19 cellular contexts compared by ENCODE assay signal in genomic region chr5:149839761-149840160, GRCh38.
DNase-seq lines count a peak whose midpoint lies in the region; ATAC-seq and TF ChIP-seq lines count a peak whose summit lies in the region.
"Had no signal": no experiment of that assay in that cellular context is flagged by ENCODE, and none has a peak within 500 bp of the region (broad histone marks: within the 10 kb centered on the region; RNA-seq: fewer than 3 reads in every experiment).

No MANE protein-coding gene starts in this region.

- no CpG with 5 or more reads among the region's 16 CpGs for WGBS in trophoblast cell (ENCODE audit: extremely low coverage, insufficient coverage, insufficient read length)

- H2BK5ac ChIP-seq in trophoblast cell (ENCODE audit: low read depth, low read length, poor library complexity) = no peak overlapping the region

- H3K79me2 ChIP-seq in trophoblast cell (ENCODE audit: control insufficient read depth, insufficient read depth, low read length, poor library complexity) = no peaks in the 10 kb centered on the region

- H4K8ac ChIP-seq in trophoblast cell (ENCODE audit: low read depth, low read length) = no peak overlapping the region

- H3K79me1 ChIP-seq in trophoblast cell (ENCODE audit: low read length) = no peaks in the 10 kb centered on the region

- H4K91ac ChIP-seq in trophoblast cell (ENCODE audit: low read depth, low read length) = no peak overlapping the region

- no peak overlapping the region for H2BK12ac ChIP-seq in trophoblast cell (ENCODE audit: low read length)

- no peak overlapping the region for H3K18ac ChIP-seq in trophoblast cell (ENCODE audit: low read length)

- no peaks in the 10 kb centered on the region for H3K36me3 ChIP-seq in RWPE2 (ENCODE audit: low read depth)
- no peaks in the 10 kb centered on the region for H3K36me3 ChIP-seq in trophoblast cell (ENCODE audit: control insufficient read depth in 1 of 2, insufficient read depth in 2 of 2, low read length in 2 of 2)
- H3K36me3 ChIP-seq: SJSA1 had no signal

- H3K27me3 ChIP-seq in RWPE2 (ENCODE audit: insufficient read depth, poor library complexity, severe bottlenecking) = no peaks in the 10 kb centered on the region
- no peaks in the 10 kb centered on the region for H3K27me3 ChIP-seq in trophoblast cell (ENCODE audit: insufficient read depth, low read length)
- H3K27me3 ChIP-seq: esophagus squamous epithelium, SJSA1 had no signal

- no peak overlapping the region for H2BK120ac ChIP-seq in trophoblast cell (ENCODE audit: insufficient read depth, low read length, poor library complexity)

- no peak for ATAC-seq in RWPE2 (ENCODE audit: low read depth)
- ATAC-seq: activated CD4-positive, alpha-beta T cell treated with anti-CD3 and anti-CD28 coated beads for 36 hours; left lobe of liver; natural killer cell treated with Interleukin-12 subunit alpha and Interleukin-12 subunit beta and Interleukin-15 and Interleukin-18, amount 100 ng/mL, for 72 hours had no signal

- H3K4me3 Mint-ChIP-seq in neural crest cell = no peak overlapping the region
- H3K4me3 Mint-ChIP-seq: activated CD4-positive, alpha-beta T cell treated with anti-CD3 and anti-CD28 coated beads for 36 hours; natural killer cell treated with Interleukin-12 subunit alpha and Interleukin-12 subunit beta and Interleukin-15 and Interleukin-18, amount 100 ng/mL, for 72 hours had no signal

- H3K4me3 ChIP-seq in AG10803 (ENCODE audit: low read length) (no peak overlapping the region), RWPE2 (ENCODE audit: severe bottlenecking) (no peak overlapping the region), fibroblast of pulmonary artery (replicated peaks; ENCODE audit: low read depth, low read length) (no peak overlapping the region), trophoblast cell (ENCODE audit: low read depth, low read length) (no peak overlapping the region)
- H3K4me3 ChIP-seq: esophagus squamous epithelium, SJSA1 had no signal

- no peaks in the 10 kb centered on the region for H3K27me3 Mint-ChIP-seq in neural crest cell (ENCODE audit: low read depth)
- H3K27me3 Mint-ChIP-seq: activated CD4-positive, alpha-beta T cell treated with anti-CD3 and anti-CD28 coated beads for 36 hours; natural killer cell treated with Interleukin-12 subunit alpha and Interleukin-12 subunit beta and Interleukin-15 and Interleukin-18, amount 100 ng/mL, for 72 hours had no signal

- no peak overlapping the region for H3K9ac ChIP-seq in trophoblast cell (ENCODE audit: low read length)

- DNase-seq in AG10803 (ENCODE audit: low read depth) (peak; percentile 6), RWPE2 (ENCODE audit: low spot score) (no peak), fibroblast of pulmonary artery (ENCODE audit: low read depth) (peak; percentile 27), neural crest cell (ENCODE audit: low read depth, low spot score) (no peak), NCI-H1417 treated with DMSO at 0.1 percent for 48 hours (lab: John Stamatoyannopoulos, UW) (no peak), NK-92 (lab: John Stamatoyannopoulos, UW; ENCODE audit: unreplicated experiment) (no peak), trophoblast cell (no peak), AG08396 (ENCODE audit: low spot score) (no peak)
- DNase-seq: activated CD4-positive, alpha-beta T cell treated with anti-CD3 and anti-CD28 coated beads for 36 hours; activated CD8-positive, alpha-beta memory T cell treated with anti-CD3 and anti-CD28 coated beads, Interleukin-2, amount 50 U/mL, for 4 hours; activated naive CD4-positive, alpha-beta T cell; esophagus squamous epithelium; GDM1; NCI-H1694 treated with DMSO at 0.1 percent for 48 hours; NCI-H345; substantia nigra had no signal

- no peaks in the 10 kb centered on the region for H3K36me3 Mint-ChIP-seq in neural crest cell (ENCODE audit: low read depth)
- H3K36me3 Mint-ChIP-seq: natural killer cell treated with Interleukin-12 subunit alpha and Interleukin-12 subunit beta and Interleukin-15 and Interleukin-18, amount 100 ng/mL, for 72 hours had no signal

- H3K4me2 ChIP-seq in trophoblast cell (ENCODE audit: low read length) = no peak overlapping the region

- peak overlapping the region; percentile 90 for H3K27ac Mint-ChIP-seq in neural crest cell (ENCODE audit: unreplicated experiment)
- H3K27ac Mint-ChIP-seq: activated CD4-positive, alpha-beta T cell treated with anti-CD3 and anti-CD28 coated beads for 36 hours; natural killer cell treated with Interleukin-12 subunit alpha and Interleukin-12 subunit beta and Interleukin-15 and Interleukin-18, amount 100 ng/mL, for 72 hours had no signal

- peaks cover 25% of the 10 kb centered on the region for H3K4me1 Mint-ChIP-seq in neural crest cell
- H3K4me1 Mint-ChIP-seq: activated CD4-positive, alpha-beta T cell treated with anti-CD3 and anti-CD28 coated beads for 36 hours had no signal

- no peak overlapping the region for H2AK5ac ChIP-seq in trophoblast cell (ENCODE audit: low read length)

- H2AFZ ChIP-seq in trophoblast cell (ENCODE audit: insufficient read depth, low read length, poor library complexity) = no peak overlapping the region

- peaks cover 9% of the 10 kb centered on the region for H3K4me1 ChIP-seq in RWPE2 (ENCODE audit: insufficient read depth, poor library complexity, severe bottlenecking)
- H3K4me1 ChIP-seq in trophoblast cell (ENCODE audit: control insufficient read depth in 1 of 2, insufficient read depth in 2 of 2, low read length in 2 of 2) = no peaks in the 10 kb centered on the region

- no peaks in the 10 kb centered on the region for H3K9me3 ChIP-seq in RWPE2 (ENCODE audit: severe bottlenecking)
- H3K9me3 ChIP-seq in trophoblast cell (ENCODE audit: insufficient read depth, low read depth, low read length) = peaks cover 2% of the 10 kb centered on the region
- H3K9me3 ChIP-seq: esophagus squamous epithelium, SJSA1 had no signal

- TF ChIP-seq CTCF in AG10803 (conservative IDR thresholded peaks at IDR 0.05; ENCODE audit: low read length) (no peak), RWPE2 (IDR thresholded peaks at IDR 0.05; ENCODE audit: poor library complexity, severe bottlenecking) (no peak), fibroblast of pulmonary artery (IDR thresholded peaks at IDR 0.05; ENCODE audit: low read length, missing control alignments) (no peak), neural crest cell (conservative IDR thresholded peaks at IDR 0.05) (no peak)

- no peak overlapping the region for H3K23ac ChIP-seq in trophoblast cell (ENCODE audit: low read length)

- H4K12ac ChIP-seq in trophoblast cell (ENCODE audit: low read depth, low read length) = no peak overlapping the region

- no peaks in the 10 kb centered on the region for H3K9me3 Mint-ChIP-seq in neural crest cell
- H3K9me3 Mint-ChIP-seq: natural killer cell treated with Interleukin-12 subunit alpha and Interleukin-12 subunit beta and Interleukin-15 and Interleukin-18, amount 100 ng/mL, for 72 hours had no signal

- H3K27ac ChIP-seq in RWPE2 (ENCODE audit: poor library complexity, severe bottlenecking) (peak overlapping the region; percentile 25), trophoblast cell (ENCODE audit: low read depth, low read length) (no peak overlapping the region)
- H3K27ac ChIP-seq: SJSA1 had no signal

- H3K4ac ChIP-seq in trophoblast cell (ENCODE audit: low read depth, low read length) = no peak overlapping the region

- no peak overlapping the region for H3K14ac ChIP-seq in trophoblast cell (ENCODE audit: low read length)

Comparison
In these comparisons a context has a peak if more than half of its experiments do, and no peak if none do; other contexts are left out.
1. DNase-seq: peak in AG10803 (single experiment) and fibroblast of pulmonary artery (single experiment); none in RWPE2 (single experiment), neural crest cell (single experiment), NCI-H1417 treated with DMSO at 0.1 percent for 48 hours (single experiment), NK-92 (single experiment), trophoblast cell (0 of 2) and AG08396 (single experiment).